ENCODE assay signal across 1 cellular context in the genomic region with DNA sequence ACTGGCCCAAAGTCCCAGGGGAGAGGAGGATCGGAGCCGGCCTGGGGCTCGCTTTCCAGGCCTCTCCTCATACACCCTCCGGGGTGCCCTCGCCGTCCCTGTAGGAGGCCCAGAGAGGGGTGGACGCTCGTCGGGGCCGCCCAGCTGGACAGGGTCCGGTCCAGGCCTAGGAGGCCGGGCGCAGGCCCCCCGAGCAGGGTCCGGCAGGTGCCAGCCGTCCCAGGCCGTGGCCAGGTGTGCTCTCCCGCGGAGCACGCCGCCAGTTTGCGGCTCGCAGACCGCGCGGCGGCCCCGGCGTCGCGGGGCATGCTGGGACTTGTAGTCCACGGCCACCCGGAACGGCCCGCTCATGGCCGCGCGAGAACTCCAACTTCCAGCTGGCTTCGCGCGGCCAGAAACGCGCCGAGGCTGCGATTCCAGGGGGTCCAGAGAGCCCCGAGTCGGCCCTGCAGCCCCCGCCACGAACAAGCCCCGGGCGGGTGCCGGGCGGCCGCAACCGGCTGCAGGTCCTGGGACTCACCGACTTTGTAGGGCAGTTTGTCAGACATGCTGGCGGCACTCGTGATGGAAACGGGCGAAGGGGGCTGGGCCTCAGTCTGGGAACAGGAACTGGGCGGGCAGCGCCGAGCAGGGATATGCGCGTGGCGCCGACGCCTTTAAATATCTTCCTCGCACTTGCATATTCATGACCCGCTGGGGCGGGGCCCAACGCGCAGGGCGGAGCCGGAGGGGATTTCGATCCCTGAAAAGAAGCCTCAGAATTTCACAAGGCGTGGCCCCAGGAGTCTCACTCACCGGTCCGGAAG.
TF ChIP-seq lines count a peak whose summit lies in the region.

A gene (minus strand): TSS at position 633 of the 806 bp plus-strand sequence. CDS start 85 bp downstream, at position 548.

TF ChIP-seq in WTC11, 78 proteins besides CTCF, POLR2A, EP300 and RAD21 (continued from another document):
- TF ChIP-seq, protein P1, sequence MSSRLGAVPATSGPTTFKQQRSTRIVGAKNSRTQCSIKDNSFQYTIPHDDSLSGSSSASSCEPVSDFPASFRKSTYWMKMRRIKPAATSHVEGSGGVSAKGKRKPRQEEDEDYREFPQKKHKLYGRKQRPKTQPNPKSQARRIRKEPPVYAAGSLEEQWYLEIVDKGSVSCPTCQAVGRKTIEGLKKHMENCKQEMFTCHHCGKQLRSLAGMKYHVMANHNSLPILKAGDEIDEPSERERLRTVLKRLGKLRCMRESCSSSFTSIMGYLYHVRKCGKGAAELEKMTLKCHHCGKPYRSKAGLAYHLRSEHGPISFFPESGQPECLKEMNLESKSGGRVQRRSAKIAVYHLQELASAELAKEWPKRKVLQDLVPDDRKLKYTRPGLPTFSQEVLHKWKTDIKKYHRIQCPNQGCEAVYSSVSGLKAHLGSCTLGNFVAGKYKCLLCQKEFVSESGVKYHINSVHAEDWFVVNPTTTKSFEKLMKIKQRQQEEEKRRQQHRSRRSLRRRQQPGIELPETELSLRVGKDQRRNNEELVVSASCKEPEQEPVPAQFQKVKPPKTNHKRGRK (CRISPR knock-in tag; IDR thresholded peaks at IDR 0.05; ENCODE audit: borderline replicate concordance): no peak
- TF ChIP-seq, protein P2, sequence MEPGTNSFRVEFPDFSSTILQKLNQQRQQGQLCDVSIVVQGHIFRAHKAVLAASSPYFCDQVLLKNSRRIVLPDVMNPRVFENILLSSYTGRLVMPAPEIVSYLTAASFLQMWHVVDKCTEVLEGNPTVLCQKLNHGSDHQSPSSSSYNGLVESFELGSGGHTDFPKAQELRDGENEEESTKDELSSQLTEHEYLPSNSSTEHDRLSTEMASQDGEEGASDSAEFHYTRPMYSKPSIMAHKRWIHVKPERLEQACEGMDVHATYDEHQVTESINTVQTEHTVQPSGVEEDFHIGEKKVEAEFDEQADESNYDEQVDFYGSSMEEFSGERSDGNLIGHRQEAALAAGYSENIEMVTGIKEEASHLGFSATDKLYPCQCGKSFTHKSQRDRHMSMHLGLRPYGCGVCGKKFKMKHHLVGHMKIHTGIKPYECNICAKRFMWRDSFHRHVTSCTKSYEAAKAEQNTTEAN (CRISPR knock-in tag; IDR thresholded peaks at IDR 0.05): no peak
- TF ChIP-seq ZNF416 (CRISPR knock-in tag; IDR thresholded peaks at IDR 0.05): no peak
- 0 out of 2 replicates have a peak, but pooled peaks have one; percentile 30 for TF ChIP-seq ZNF219 (CRISPR knock-in tag; IDR thresholded peaks at IDR 0.05; ENCODE audit: borderline replicate concordance)
- TF ChIP-seq, protein P3, sequence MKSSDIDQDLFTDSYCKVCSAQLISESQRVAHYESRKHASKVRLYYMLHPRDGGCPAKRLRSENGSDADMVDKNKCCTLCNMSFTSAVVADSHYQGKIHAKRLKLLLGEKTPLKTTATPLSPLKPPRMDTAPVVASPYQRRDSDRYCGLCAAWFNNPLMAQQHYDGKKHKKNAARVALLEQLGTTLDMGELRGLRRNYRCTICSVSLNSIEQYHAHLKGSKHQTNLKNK (CRISPR knock-in tag; IDR thresholded peaks at IDR 0.05): no peak
- peak; percentile 70; the same call in 1 of the 2 replicates for TF ChIP-seq CBFB (CRISPR knock-in tag; IDR thresholded peaks at IDR 0.05; ENCODE audit: low read depth)
- TF ChIP-seq GABPB1 (CRISPR knock-in tag; IDR thresholded peaks at IDR 0.05): peak; percentile 76
- TF ChIP-seq ZNF232 (CRISPR knock-in tag; IDR thresholded peaks at IDR 0.05): peak; percentile 58; the same call in 1 of the 2 replicates
